In the genomic region with DNA sequence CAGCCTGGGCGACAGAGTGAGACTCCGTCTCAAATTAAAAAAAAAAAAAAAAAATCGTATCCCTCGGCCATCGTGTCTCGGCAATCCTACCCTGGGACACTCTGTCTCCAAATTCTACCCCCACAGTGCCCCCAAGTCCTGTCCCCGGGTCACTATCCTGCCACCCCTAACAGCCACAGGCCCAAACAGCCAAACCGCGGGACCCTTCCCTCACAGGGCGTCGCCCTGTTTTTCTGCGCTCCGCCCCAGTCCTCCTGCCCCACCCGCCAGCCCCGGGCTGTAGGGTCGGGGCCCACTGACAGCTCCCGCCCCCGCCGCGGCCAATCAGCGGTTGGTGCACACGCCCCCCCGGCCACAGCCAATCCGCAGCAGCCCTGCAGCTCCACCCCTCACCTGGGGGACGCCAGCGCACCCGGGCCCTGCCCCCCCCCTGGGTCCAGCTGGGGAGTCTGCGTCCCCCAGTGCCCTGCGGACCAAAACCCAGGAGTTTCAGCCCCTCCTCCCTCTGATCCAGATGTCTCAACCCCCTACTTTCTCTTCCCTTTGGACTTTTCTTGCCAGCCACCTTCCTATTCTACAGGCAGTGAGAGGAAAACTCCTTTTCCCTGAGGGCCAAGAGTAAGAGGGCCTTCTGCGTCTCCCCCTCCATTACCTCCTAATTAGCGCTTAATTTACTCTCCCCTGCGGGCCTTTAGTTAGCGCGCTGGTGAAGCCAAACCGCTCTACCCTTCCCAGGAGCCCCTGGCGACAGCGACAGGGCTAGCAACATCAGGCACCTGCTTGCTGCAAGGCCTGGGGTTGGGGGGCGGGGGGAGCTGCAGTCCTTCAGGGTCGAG, we compare ENCODE assay signal across 8 cellular contexts. TPM values are rescaled to one million over a fixed set of nuclear protein-coding genes. Genes with fewer than 3 reads are reported as not detected.
DNase-seq lines count a peak whose midpoint lies in the region; ATAC-seq and TF ChIP-seq lines count a peak whose summit lies in the region.

No MANE protein-coding gene starts in this region.

- TF ChIP-seq CTCF in Loucy (conservative IDR thresholded peaks at IDR 0.05; ENCODE audit: low read length) (no peak), adrenal gland (IDR thresholded peaks at IDR 0.05) (no peak), heart left ventricle (IDR thresholded peaks at IDR 0.05) (no peak), uterus (IDR thresholded peaks at IDR 0.05) (no peak)

- H3K9me3 ChIP-seq in Loucy (ENCODE audit: insufficient read depth, low read depth, low read length): no peaks in the 10 kb centered on the region
- H3K9me3 ChIP-seq in SK-N-MC (ENCODE audit: low read depth, low read length): no peaks in the 10 kb centered on the region
- no peaks in the 10 kb centered on the region for H3K9me3 ChIP-seq in adrenal gland (replicated peaks in 1 of 3)
- no peaks in the 10 kb centered on the region for H3K9me3 ChIP-seq in heart left ventricle
- no peaks in the 10 kb centered on the region for H3K9me3 ChIP-seq in uterus

- H3K27ac ChIP-seq in SK-N-MC (peak overlapping the region; percentile 78), adrenal gland (peak overlapping the region; percentile 49 to 91 (median 83)), heart left ventricle (peak overlapping the region; percentile 60 to 96 (median 90)), uterus (peak overlapping the region; percentile 92 to 94)

- intact Hi-C loops in adrenal gland (cut with DNase I) (no loop called here), heart left ventricle (cut with DNase I) (loop anchor here in 1 of 10 donors (2.0 kb wide), 1 partner anchor 18 kb away; no protein-coding TSS in a partner anchor), uterus (cut with DNase I; ENCODE audit: low total_unique reads) (no loop called here)

- H3K4me3 ChIP-seq in Loucy (ENCODE audit: low read length, poor library complexity, severe bottlenecking): peak overlapping the region; percentile 62
- H3K4me3 ChIP-seq in SK-N-MC: peak overlapping the region; percentile 71
- peak overlapping the region in 2 of 4 donors; percentile 13 to 90 for H3K4me3 ChIP-seq in adrenal gland
- H3K4me3 ChIP-seq in heart left ventricle: peak overlapping the region; percentile 45 to 76 (median 66)
- peak overlapping the region; percentile 49 to 79 for H3K4me3 ChIP-seq in uterus

- 0 out of 2 replicates have a peak overlapping the region, but pooled peaks have one; percentile 27 for H2AFZ ChIP-seq in Loucy (ENCODE audit: low read length)

- H3K36me3 ChIP-seq in Loucy (ENCODE audit: insufficient read depth, low read length) (no peaks in the 10 kb centered on the region), SK-N-MC (ENCODE audit: insufficient read depth, low read length) (no peaks in the 10 kb centered on the region), adrenal gland (replicated peaks in 1 of 2) (no peaks in the 10 kb centered on the region), heart left ventricle (peaks cover 0 to 3% (median 0%) of the 10 kb centered on the region in 9 donors), uterus (no peaks in the 10 kb centered on the region)

- H3K4me1 ChIP-seq in Loucy (ENCODE audit: insufficient read depth, low read length, poor library complexity, severe bottlenecking): peaks cover 9% of the 10 kb centered on the region
- H3K4me1 ChIP-seq in adrenal gland (replicated peaks in 1 of 2): peaks cover 19 to 28% of the 10 kb centered on the region in 2 donors
- peaks cover 0 to 42% (median 18%) of the 10 kb centered on the region in 12 donors for H3K4me1 ChIP-seq in heart left ventricle
- H3K4me1 ChIP-seq in uterus: peaks cover 0 to 4% of the 10 kb centered on the region in 2 donors

- H3K9ac ChIP-seq in Loucy (ENCODE audit: low read depth, low read length, poor library complexity, severe bottlenecking) (no peak overlapping the region), SK-N-MC (ENCODE audit: insufficient read length) (no peak overlapping the region)

- in situ Hi-C loops in ACHN (cut with HindIII; ENCODE audit: low pct_ligation_motif_present, low pct_unique_long_range_greater_than_20kb, low sequenced_read_pairs): no loop called here

- DNase-seq in ACHN (peak; percentile 72), SK-N-MC (ENCODE audit: low read depth, low spot score) (no peak), adrenal gland (peak; percentile 85 to 93 (median 89)), heart left ventricle (peak; percentile 91 to 96 (median 93)), pons (ENCODE audit: low spot score) (peak; percentile 48), uterus (peak; percentile 94 to 95)

- H3K4me2 ChIP-seq in Loucy (ENCODE audit: low read depth, low read length, poor library complexity, severe bottlenecking): peak overlapping the region; percentile 80

- H3K27me3 ChIP-seq in Loucy (ENCODE audit: insufficient read depth, low read length, poor library complexity, severe bottlenecking) (no peaks in the 10 kb centered on the region), adrenal gland (no peaks in the 10 kb centered on the region), heart left ventricle (no peaks in the 10 kb centered on the region), uterus (no peaks in the 10 kb centered on the region)

- TF ChIP-seq POLR2A in GM19099 (IDR thresholded peaks at IDR 0.05; ENCODE audit: extremely low read depth, insufficient read length, low read depth) (peak; percentile 57), adrenal gland (IDR thresholded peaks at IDR 0.05) (peak in 1 of 2 donors; percentile 70), heart left ventricle (IDR thresholded peaks at IDR 0.05) (peak; percentile 30 to 80), uterus (IDR thresholded peaks at IDR 0.05) (peak; percentile 86 to 87)

- peak; percentile 89 to 94 (median 92) for ATAC-seq in heart left ventricle

- H3F3A ChIP-seq in Loucy (ENCODE audit: low read depth): no peaks in the 10 kb centered on the region

- WGBS in adrenal gland, 4 donors: 11 to 18% (median 14%) methylated on average over 11 to 39 of the region's 39 CpGs
- 6 to 12% (median 10%) methylated on average over 36 to 39 of the region's 39 CpGs for WGBS in heart left ventricle, 4 donors

- peaks cover 15% of the 10 kb centered on the region for H3K79me2 ChIP-seq in Loucy (ENCODE audit: insufficient read depth, low read length)

- H3K9me2 ChIP-seq in Loucy (replicated peaks; ENCODE audit: low read depth, low read length): no peaks in the 10 kb centered on the region

- H4K20me1 ChIP-seq in Loucy (ENCODE audit: insufficient read depth, low read length, poor library complexity, severe bottlenecking): no peaks in the 10 kb centered on the region

RNA-seq across cellular contexts. Expression of a gene that starts 1.5 kb away (rescaled TPM):
- total RNA-seq in adrenal gland (100 to 1,000 TPM in 7 of 8 donors, 10 to 100 TPM in 1; 81.9 to 163 (median 117) TPM), heart left ventricle (100 to 1,000 TPM in 1 of 9 donors, 10 to 100 TPM in 8; 39.8 to 103 (median 61.7) TPM), uterus (10 to 100 TPM in 3 of 4 donors, 1 to 10 TPM in 1; 9.2 to 54.3 (median 24.6) TPM)
- polyA plus RNA-seq in adrenal gland (100 to 1,000 TPM in 1 of 3 donors, 10 to 100 TPM in 2; 82.9 to 114 (median 87.6) TPM), heart left ventricle (10 to 100 TPM; 62.5 to 84.7 TPM)

RNA-seq across cellular contexts. Expression of a gene that starts 24.0 kb away (rescaled TPM):
- 10 to 100 TPM; 33.0 to 63.0 (median 40.6) TPM for total RNA-seq in adrenal gland
- 100 to 1,000 TPM in 2 of 3 donors, 1 to 10 TPM in 1; 7.4 to 178 (median 135) TPM for polyA plus RNA-seq in adrenal gland
- 1 to 10 TPM in 8 of 9 donors, not detected in 1; 1.2 to 5.4 (median 3.3) TPM for total RNA-seq in heart left ventricle
- polyA plus RNA-seq in heart left ventricle: 1 to 10 TPM; 1.6 to 2.7 TPM
- 10 to 100 TPM in 1 of 4 donors, 1 to 10 TPM in 3; 5.6 to 31.9 (median 8.7) TPM for total RNA-seq in uterus

RNA-seq across cellular contexts. Expression of a gene that starts 56.1 kb away (rescaled TPM):
- total RNA-seq in adrenal gland (10 to 100 TPM; 17.6 to 65.1 (median 25.4) TPM), heart left ventricle (10 to 100 TPM in 8 of 9 donors, 1 to 10 TPM in 1; 7.5 to 66.9 (median 24.8) TPM), uterus (10 to 100 TPM in 2 of 4 donors, 1 to 10 TPM in 2; 1.3 to 60.4 (median 10.4) TPM)
- polyA plus RNA-seq in adrenal gland (10 to 100 TPM in 2 of 3 donors, 1 to 10 TPM in 1; 7.1 to 74.6 (median 70.8) TPM), heart left ventricle (10 to 100 TPM; 28.6 to 32.0 TPM)

RNA-seq across cellular contexts. Expression of a gene that starts 57.0 kb away (rescaled TPM):
- not detected for total RNA-seq in adrenal gland
- not detected for polyA plus RNA-seq in adrenal gland
- not detected for total RNA-seq in heart left ventricle
- not detected for polyA plus RNA-seq in heart left ventricle
- total RNA-seq in uterus: not detected

RNA-seq across cellular contexts. Expression of a gene that starts 59.9 kb away (rescaled TPM):
- total RNA-seq in adrenal gland (1 to 10 TPM; 1.4 to 4.5 (median 2.4) TPM), heart left ventricle (1 to 10 TPM; 1.8 to 6.2 (median 2.7) TPM), uterus (10 to 100 TPM in 1 of 4 donors, 1 to 10 TPM in 3; 1.5 to 17.7 (median 4.4) TPM)
- polyA plus RNA-seq in adrenal gland (1 to 10 TPM; 1.2 to 1.9 (median 1.7) TPM), heart left ventricle (1 to 10 TPM; 2.3 to 3.0 TPM)
